In the genomic region with DNA sequence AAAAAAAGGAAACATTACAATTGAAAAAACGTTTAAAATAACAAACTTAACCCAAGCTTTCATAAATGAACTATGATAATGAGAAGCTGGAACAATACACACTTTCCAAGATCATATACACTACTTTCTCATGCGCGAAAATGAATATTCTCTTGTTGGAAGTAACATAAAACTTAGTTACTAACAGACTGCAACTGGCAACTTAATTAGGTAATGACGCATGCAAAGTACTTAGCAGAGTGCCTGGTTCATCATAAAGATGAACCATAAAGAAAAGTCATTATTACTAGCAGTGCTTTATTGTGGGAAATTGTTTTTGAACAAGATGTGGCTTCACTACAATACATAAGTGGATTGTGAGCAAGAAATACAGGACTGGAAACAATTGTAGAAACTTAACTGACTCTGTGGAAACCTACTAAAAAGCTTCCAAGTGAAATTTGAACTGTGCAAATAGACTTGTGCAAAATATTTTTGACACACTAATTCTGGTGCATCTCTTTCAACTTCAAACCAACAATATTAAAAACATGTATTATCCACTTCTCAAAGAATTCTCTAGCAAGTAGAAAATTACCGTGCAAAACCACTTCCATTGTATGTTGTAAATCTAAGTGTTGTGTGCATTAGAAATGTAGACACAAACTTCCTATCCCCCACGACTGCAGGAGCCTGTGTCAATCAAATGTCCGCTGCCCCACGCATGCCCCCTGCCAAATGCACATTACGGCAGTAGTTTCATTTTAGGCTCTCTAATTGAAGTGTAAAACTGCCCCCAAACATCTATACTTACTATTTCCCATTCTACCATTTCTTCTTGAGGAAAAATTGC, we compare ENCODE assay signal across 10 cellular contexts. TPM values are rescaled to one million over a fixed set of nuclear protein-coding genes. Genes with fewer than 3 reads are reported as not detected.
DNase-seq lines count a peak whose midpoint lies in the region; ATAC-seq, FAIRE-seq and TF ChIP-seq lines count a peak whose summit lies in the region.
"Had no signal": no experiment of that assay in that cellular context is flagged by ENCODE, and none has a peak within 500 bp of the region (broad histone marks: within the 10 kb centered on the region; RNA-seq: fewer than 3 reads in every experiment).

No MANE protein-coding gene starts in this region.

- peak; percentile 41 for DNase-seq in ELR (ENCODE audit: low read depth)
- no peak for DNase-seq in foreskin keratinocyte
- DNase-seq in sciatic nerve (ENCODE audit: low spot score) = no peak
- no peak for DNase-seq in activated CD4-positive, alpha-beta memory T cell treated with anti-CD3 and anti-CD28 coated beads for 36 hours
- DNase-seq in ureter (ENCODE audit: low spot score) = no peak
- DNase-seq in NCI-H2081 (lab: John Stamatoyannopoulos, UW) = no peak
- no peak for DNase-seq in activated T-cell treated with anti-CD3 and anti-CD28 coated beads, Interleukin-2, amount 50 U/mL, for 24 hours
- DNase-seq: activated CD4-positive, alpha-beta memory T cell treated with anti-CD3 and anti-CD28 coated beads, Interleukin-2, amount 10 ng/mL, durations not matched to agents 7 days and 5 days; effector CD8-positive, alpha-beta T cell had no signal

- H3K27me3 ChIP-seq in foreskin keratinocyte = no peaks in the 10 kb centered on the region

- CTCF ChIA-PET in activated CD4-positive, alpha-beta memory T cell treated with anti-CD3 and anti-CD28 coated beads for 36 hours (lab: Charles Lee) = no interaction called here

- peaks cover 61% of the 10 kb centered on the region for H3K27me3 Mint-ChIP-seq in activated CD4-positive, alpha-beta memory T cell treated with anti-CD3 and anti-CD28 coated beads for 36 hours
- peaks cover 81% of the 10 kb centered on the region for H3K27me3 Mint-ChIP-seq in activated T-cell treated with anti-CD3 and anti-CD28 coated beads, Interleukin-2, amount 50 U/mL, for 24 hours

- POLR2A ChIA-PET in activated CD4-positive, alpha-beta memory T cell treated with anti-CD3 and anti-CD28 coated beads for 36 hours (lab: Charles Lee) = no interaction called here

- H3K36me3 Mint-ChIP-seq in activated CD4-positive, alpha-beta memory T cell treated with anti-CD3 and anti-CD28 coated beads for 36 hours = no peaks in the 10 kb centered on the region
- no peaks in the 10 kb centered on the region for H3K36me3 Mint-ChIP-seq in activated T-cell treated with anti-CD3 and anti-CD28 coated beads, Interleukin-2, amount 50 U/mL, for 24 hours (ENCODE audit: low read depth)

- H3K27ac ChIP-seq in foreskin keratinocyte = peak overlapping the region; percentile 81

- ATAC-seq in foreskin keratinocyte = no peak
- peak; percentile 6 for ATAC-seq in sciatic nerve

- peaks cover 51% of the 10 kb centered on the region for H3K4me1 ChIP-seq in foreskin keratinocyte

- H3K4me1 Mint-ChIP-seq in activated CD4-positive, alpha-beta memory T cell treated with anti-CD3 and anti-CD28 coated beads for 36 hours (ENCODE audit: low read depth) = peaks cover 12% of the 10 kb centered on the region
- H3K4me1 Mint-ChIP-seq in activated T-cell treated with anti-CD3 and anti-CD28 coated beads, Interleukin-2, amount 50 U/mL, for 24 hours (ENCODE audit: low read depth) = peaks cover 16% of the 10 kb centered on the region

- H3K27ac Mint-ChIP-seq in activated CD4-positive, alpha-beta memory T cell treated with anti-CD3 and anti-CD28 coated beads for 36 hours = no peak overlapping the region
- no peak overlapping the region for H3K27ac Mint-ChIP-seq in activated T-cell treated with anti-CD3 and anti-CD28 coated beads, Interleukin-2, amount 50 U/mL, for 24 hours
- H3K27ac Mint-ChIP-seq: activated CD4-positive, alpha-beta memory T cell treated with anti-CD3 and anti-CD28 coated beads, Interleukin-2, amount 10 ng/mL, durations not matched to agents 7 days and 5 days had no signal

- no peak for TF ChIP-seq CTCF in foreskin keratinocyte (conservative IDR thresholded peaks at IDR 0.05)

- H3K9me3 Mint-ChIP-seq in activated CD4-positive, alpha-beta memory T cell treated with anti-CD3 and anti-CD28 coated beads for 36 hours = no peaks in the 10 kb centered on the region
- H3K9me3 Mint-ChIP-seq in activated T-cell treated with anti-CD3 and anti-CD28 coated beads, Interleukin-2, amount 50 U/mL, for 24 hours = no peaks in the 10 kb centered on the region
- H3K9me3 Mint-ChIP-seq: activated CD4-positive, alpha-beta memory T cell treated with anti-CD3 and anti-CD28 coated beads, Interleukin-2, amount 10 ng/mL, durations not matched to agents 7 days and 5 days had no signal

- intact Hi-C loops in sciatic nerve (cut with DNase I) = loop anchor here (1.0 kb wide), 1 partner anchor 19 kb away; no protein-coding TSS in a partner anchor
- intact Hi-C loops in activated CD4-positive, alpha-beta memory T cell treated with anti-CD3 and anti-CD28 coated beads for 36 hours (cut with micrococcal nuclease) = loop anchor here (2.0 kb wide), 1 partner anchor 183 kb away; a partner anchor contains a TSS

- no peak overlapping the region for H3K4me3 Mint-ChIP-seq in activated CD4-positive, alpha-beta memory T cell treated with anti-CD3 and anti-CD28 coated beads for 36 hours
- no peak overlapping the region for H3K4me3 Mint-ChIP-seq in activated T-cell treated with anti-CD3 and anti-CD28 coated beads, Interleukin-2, amount 50 U/mL, for 24 hours

- peak; percentile 5 for FAIRE-seq in TTC549 (lab: Jason Lieb, UNC)

RNA-seq across cellular contexts. Expression of a gene that starts 2.0 kb away (rescaled TPM):
- 172 and 231 TPM in 2 replicates for total RNA-seq in foreskin keratinocyte
- 40.7 and 41.9 TPM in 2 replicates for polyA plus RNA-seq in foreskin keratinocyte
- total RNA-seq in sciatic nerve = 67.2 TPM
- total RNA-seq in activated CD4-positive, alpha-beta memory T cell treated with anti-CD3 and anti-CD28 coated beads for 36 hours = under 1 TPM; 0.31 to 0.38 TPM
- total RNA-seq in ureter = 30.0 TPM

Comparison
In these comparisons a context has a peak if more than half of its experiments do, and no peak if none do; other contexts are left out.
1. RNA of a gene that starts 2.0 kb away (total RNA-seq): 172 to 231 TPM in foreskin keratinocyte, 67.2 TPM in sciatic nerve (single experiment) and 30.0 TPM in ureter (single experiment); 0.31 to 0.38 TPM in activated CD4-positive, alpha-beta memory T cell treated with anti-CD3 and anti-CD28 coated beads for 36 hours; every median in the first group is over 10 times any median in the second.